Comparison of ENCODE assay signal across 8 cellular contexts in the genomic region with DNA sequence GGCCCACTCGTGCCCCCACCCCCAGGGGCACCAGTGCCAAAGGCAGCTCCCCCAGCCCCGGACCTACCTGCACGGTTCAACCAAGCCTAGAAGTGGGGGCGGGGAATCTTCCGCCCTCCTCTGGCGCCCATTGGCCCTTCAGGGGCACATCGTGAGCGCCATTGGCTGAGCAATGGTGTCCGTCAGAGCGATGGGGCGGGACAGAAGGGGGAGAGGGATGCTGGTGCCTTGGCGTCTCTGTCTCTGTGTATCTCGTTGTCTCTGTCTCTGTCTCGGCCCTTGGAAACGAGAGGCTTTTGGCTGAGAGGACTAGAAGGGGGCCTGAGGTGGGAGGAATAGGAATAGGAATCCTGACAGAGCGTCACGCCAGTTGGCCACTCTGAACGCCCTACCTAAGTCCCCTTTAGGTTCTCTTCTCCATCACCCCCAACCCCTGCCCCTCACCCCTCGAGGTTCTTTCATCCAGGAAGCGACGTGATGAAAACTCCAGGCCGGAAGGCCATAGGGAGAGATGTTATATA. TPM values are rescaled to one million over a fixed set of nuclear protein-coding genes. Genes with fewer than 3 reads are reported as not detected.
A peak's percentile ranks its signal among the peaks of the same experiment; 100 is the strongest.
DNase-seq lines count a peak whose midpoint lies in the region; ATAC-seq and TF ChIP-seq lines count a peak whose summit lies in the region.
"Not testable (repeated sequence)": the region's sequence is repeated elsewhere in the genome, so short reads cannot be mapped to it uniquely, and the experiment has no call there.

No MANE protein-coding gene starts in this region.

- not testable (repeated sequence) for H3K27me3 ChIP-seq in BJ (ENCODE audit: control insufficient read depth, insufficient read depth, low read length)

- POLR2A ChIA-PET in BJ (lab: Charles Lee): not testable (repeated sequence)

- CTCF ChIA-PET in BJ (lab: Yijun Ruan, JAX): not testable (repeated sequence)

- DNase-seq in BJ (ENCODE audit: low read depth) (peak; percentile 56), GM19240 (ENCODE audit: insufficient read length, low spot score) (peak; percentile 69), NCI-H524 (lab: John Stamatoyannopoulos, UW) (peak; percentile 99 to 100), cortex of kidney (lab: John Stamatoyannopoulos, UW) (peak; percentile 37), left kidney (ENCODE audit: low read depth, low spot score) (peak; percentile 97)
- peak; percentile 97 for DNase-seq in activated CD4-positive, alpha-beta T cell treated with anti-CD3 and anti-CD28 coated beads for 48 hours
- peak; percentile 86 to 88 for DNase-seq in stimulated activated CD4-positive, alpha-beta T cell treated with anti-CD3 and anti-CD28 coated beads, Interleukin-1b, Interleukin-23, amount 100 ng/mL, for 4 hours (ENCODE audit: low read depth in 2 of 2)

- ATAC-seq in HG03442 (IDR thresholded peaks at IDR 0.05; ENCODE audit: unreplicated experiment): peak; percentile 99

- H3K4me3 ChIP-seq in BJ (ENCODE audit: low read depth, low read length): peak overlapping the region; percentile 53

- not testable (repeated sequence) for H3K36me3 ChIP-seq in BJ (ENCODE audit: control insufficient read depth, insufficient read depth, low read length)

- TF ChIP-seq CTCF in BJ (IDR thresholded peaks at IDR 0.05; ENCODE audit: insufficient read depth, low read depth, low read length): not testable (repeated sequence)

RNA-seq across cellular contexts. Expression of a gene that starts 32.1 kb away (rescaled TPM):
- polyA plus RNA-seq in BJ (2011; rRNA removed): 14.1 and 16.7 TPM in 2 replicates
- polyA minus RNA-seq in BJ (2011; rRNA and poly(A)+ RNA removed): 93.8 and 102 TPM in 2 replicates

Comparison
In these comparisons a context has a peak if more than half of its experiments do, and no peak if none do; other contexts are left out.
1. Peak in every context shown above with its lines: DNase-seq, ATAC-seq and H3K4me3 ChIP-seq.
2. DNase-seq: peak in every context shown above with its lines; median percentile 100 in NCI-H524; 97 in activated CD4-positive, alpha-beta T cell treated with anti-CD3 and anti-CD28 coated beads for 48 hours; 97 in left kidney; 87 in stimulated activated CD4-positive, alpha-beta T cell treated with anti-CD3 and anti-CD28 coated beads, Interleukin-1b, Interleukin-23, amount 100 ng/mL, for 4 hours; 69 in GM19240; 56 in BJ; 37 in cortex of kidney.